Comparison of ENCODE assay signal across 22 cellular contexts in the genomic region with DNA sequence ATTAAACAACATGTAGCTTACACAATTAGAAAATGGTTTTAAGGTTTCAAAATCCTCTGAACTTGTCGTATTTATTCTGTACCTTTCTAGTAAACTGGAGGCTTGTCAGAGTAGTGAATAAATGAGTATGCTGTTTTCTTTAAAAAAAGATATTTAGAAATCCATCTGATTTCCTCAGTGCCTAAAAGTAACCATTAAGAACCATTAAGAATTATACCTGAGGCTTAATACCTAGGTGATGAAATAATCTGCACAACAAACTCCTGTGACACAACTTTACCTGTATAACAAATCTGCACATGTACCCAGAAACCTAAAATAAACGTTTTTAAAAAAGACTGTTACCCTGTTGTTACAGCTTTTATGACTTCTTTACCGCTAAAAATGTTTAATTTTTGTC.
"Had no signal": no experiment of that assay in that cellular context is flagged by ENCODE, and none has a peak within 500 bp of the region (broad histone marks: within the 10 kb centered on the region; RNA-seq: fewer than 3 reads in every experiment).

No MANE protein-coding gene starts in this region.

- H3K36me3 ChIP-seq: left lung, lower lobe of right lung, ovary, right atrium auricular region, sigmoid colon, spleen, thyroid gland, transverse colon, upper lobe of left lung, vagina had no signal

- ATAC-seq: left colon; left lung; lower lobe of right lung; naive thymus-derived CD4-positive, alpha-beta T cell; natural killer cell treated with Interleukin-12 subunit alpha and Interleukin-12 subunit beta and Interleukin-15 and Interleukin-18, amount 100 ng/mL, for 72 hours; stimulated activated effector memory CD8-positive, alpha-beta T cell treated with anti-CD3 and anti-CD28 coated beads, Interleukin-12 subunit alpha, Interleukin-12 subunit beta, amount 100 ng/mL, for 72 hours; stimulated activated naive CD8-positive, alpha-beta T cell treated with anti-CD3 and anti-CD28 coated beads, Interleukin-15, amount 100 ng/mL, for 72 hours had no signal

- H3K4me1 ChIP-seq: left lung, lower lobe of right lung, right atrium auricular region, sigmoid colon, spleen, testis, thyroid gland, transverse colon, upper lobe of left lung, vagina had no signal

- H3K27ac ChIP-seq: left lung, lower lobe of right lung, ovary, right atrium auricular region, sigmoid colon, spleen, testis, thyroid gland, transverse colon, upper lobe of left lung, vagina had no signal

- H3K4me3 ChIP-seq: left lung, lower lobe of right lung, ovary, right atrium auricular region, sigmoid colon, spleen, testis, thyroid gland, transverse colon, upper lobe of left lung, vagina had no signal

- H3K9me3 ChIP-seq: left lung, lower lobe of right lung, ovary, right atrium auricular region, sigmoid colon, spleen, testis, thyroid gland, transverse colon, upper lobe of left lung, vagina had no signal

- H3K27me3 ChIP-seq: left lung, ovary, right atrium auricular region, sigmoid colon, spleen, testis, thyroid gland, transverse colon, upper lobe of left lung, vagina had no signal

- DNase-seq: hippocampal formation; kidney; left colon; left lung; lower lobe of right lung; mesendoderm; naive thymus-derived CD4-positive, alpha-beta T cell; ovary; sigmoid colon; small intestine; spleen; stimulated activated CD4-positive, alpha-beta T cell treated with anti-CD3 and anti-CD28 coated beads, Interleukin-4, amount 100 ng/mL, for 24 hours; stimulated activated naive CD4-positive, alpha-beta T cell treated with Interleukin-2 at 50 U/mL for 16 hours; stimulated activated naive CD8-positive, alpha-beta T cell treated with anti-CD3 and anti-CD28 coated beads, Interleukin-15, amount 100 ng/mL, for 72 hours; testis; thyroid gland; transverse colon; upper lobe of left lung had no signal
